Comparison of ENCODE assay signal across 8 cellular contexts in the genomic region with DNA sequence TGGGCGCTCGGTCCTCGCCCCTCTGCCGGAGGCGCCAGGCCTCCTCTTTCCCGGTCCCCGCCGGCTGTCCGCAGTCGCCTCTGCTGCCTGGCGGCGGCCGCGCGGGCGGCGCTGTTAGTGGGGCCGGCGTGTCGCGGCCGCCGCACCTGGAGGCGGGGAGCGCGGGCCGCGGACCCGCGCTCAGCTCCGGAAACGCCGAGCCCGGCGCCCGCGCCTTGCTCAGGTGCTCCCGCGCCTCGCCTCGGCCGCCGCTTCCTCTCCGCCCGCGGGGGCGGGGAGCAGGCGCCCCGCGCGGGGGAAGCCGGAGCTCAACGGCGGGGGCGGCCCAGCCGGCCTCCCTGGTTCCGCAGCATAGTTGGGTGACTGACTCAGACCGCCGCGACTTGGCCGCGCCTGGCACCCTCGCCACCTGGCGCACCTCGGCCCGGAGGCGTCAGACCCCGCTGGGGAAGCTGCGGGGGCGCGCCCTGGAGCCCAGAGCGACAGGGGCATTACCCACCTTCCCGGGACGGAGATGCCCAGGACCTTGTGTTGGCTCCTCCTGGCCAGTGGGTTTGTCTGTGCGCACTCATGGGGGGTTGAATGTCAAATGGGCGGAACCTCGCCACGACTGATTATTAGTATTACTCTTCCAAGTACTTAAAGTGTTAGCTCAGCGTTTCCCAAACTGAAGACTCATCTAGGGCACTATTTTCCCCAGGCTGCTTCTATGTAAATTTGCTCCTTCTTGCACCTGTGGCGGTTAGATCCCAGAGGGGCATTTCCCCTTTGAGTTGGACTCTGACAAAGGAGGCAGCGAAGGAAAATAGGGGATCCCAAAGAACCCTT. TPM values are rescaled to one million over a fixed set of nuclear protein-coding genes. Genes with fewer than 3 reads are reported as not detected.
A peak's percentile ranks its signal among the peaks of the same experiment; 100 is the strongest.
DNase-seq lines count a peak whose midpoint lies in the region; ATAC-seq, FAIRE-seq and TF ChIP-seq lines count a peak whose summit lies in the region.

A gene with protein sequence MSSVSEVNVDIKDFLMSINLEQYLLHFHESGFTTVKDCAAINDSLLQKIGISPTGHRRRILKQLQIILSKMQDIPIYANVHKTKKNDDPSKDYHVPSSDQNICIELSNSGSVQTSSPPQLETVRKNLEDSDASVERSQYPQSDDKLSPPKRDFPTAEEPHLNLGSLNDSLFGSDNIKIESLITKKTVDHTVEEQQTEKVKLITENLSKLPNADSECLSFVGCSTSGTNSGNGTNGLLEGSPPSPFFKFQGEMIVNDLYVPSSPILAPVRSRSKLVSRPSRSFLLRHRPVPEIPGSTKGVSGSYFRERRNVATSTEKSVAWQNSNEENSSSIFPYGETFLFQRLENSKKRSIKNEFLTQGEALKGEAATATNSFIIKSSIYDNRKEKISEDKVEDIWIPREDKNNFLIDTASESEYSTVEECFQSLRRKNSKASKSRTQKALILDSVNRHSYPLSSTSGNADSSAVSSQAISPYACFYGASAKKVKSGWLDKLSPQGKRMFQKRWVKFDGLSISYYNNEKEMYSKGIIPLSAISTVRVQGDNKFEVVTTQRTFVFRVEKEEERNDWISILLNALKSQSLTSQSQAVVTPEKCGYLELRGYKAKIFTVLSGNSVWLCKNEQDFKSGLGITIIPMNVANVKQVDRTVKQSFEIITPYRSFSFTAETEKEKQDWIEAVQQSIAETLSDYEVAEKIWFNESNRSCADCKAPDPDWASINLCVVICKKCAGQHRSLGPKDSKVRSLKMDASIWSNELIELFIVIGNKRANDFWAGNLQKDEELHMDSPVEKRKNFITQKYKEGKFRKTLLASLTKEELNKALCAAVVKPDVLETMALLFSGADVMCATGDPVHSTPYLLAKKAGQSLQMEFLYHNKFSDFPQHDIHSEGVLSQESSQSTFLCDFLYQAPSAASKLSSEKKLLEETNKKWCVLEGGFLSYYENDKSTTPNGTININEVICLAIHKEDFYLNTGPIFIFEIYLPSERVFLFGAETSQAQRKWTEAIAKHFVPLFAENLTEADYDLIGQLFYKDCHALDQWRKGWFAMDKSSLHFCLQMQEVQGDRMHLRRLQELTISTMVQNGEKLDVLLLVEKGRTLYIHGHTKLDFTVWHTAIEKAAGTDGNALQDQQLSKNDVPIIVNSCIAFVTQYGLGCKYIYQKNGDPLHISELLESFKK (N-terminal part only) (minus strand): TSS at position 258 of the 828 bp plus-strand sequence. CDS start 15,028 bp downstream, outside the sequence.

- FAIRE-seq in D721Med (lab: Jason Lieb, UNC) (no peak), small intestine (lab: Jason Lieb, UNC) (no peak)

- intact Hi-C loops in ascending aorta (cut with DNase I) = no loop called here

- TF ChIP-seq CTCF in D721Med (IDR thresholded peaks at IDR 0.05; ENCODE audit: insufficient read depth, missing control alignments) (no peak), ascending aorta (IDR thresholded peaks at IDR 0.05) (no peak)

- H3K4me1 Mint-ChIP-seq in T-helper 17 cell = peaks cover 33% of the 10 kb centered on the region

- H3K36me3 ChIP-seq in HUES64 (ENCODE audit: insufficient read depth, low read length) (no peaks in the 10 kb centered on the region), ascending aorta (no peaks in the 10 kb centered on the region), iPS-15b (ENCODE audit: control insufficient read depth, insufficient read depth, low read length) (no peaks in the 10 kb centered on the region), small intestine (ENCODE audit: control insufficient read depth in 2 of 2, insufficient read depth in 2 of 2, low read length in 2 of 2) (no peaks in the 10 kb centered on the region)

- no peaks in the 10 kb centered on the region for H3K27me3 Mint-ChIP-seq in T-helper 17 cell

- peak within 1 kb of the TSS; percentile 97 for H3K27ac Mint-ChIP-seq in T-helper 17 cell

- H3K36me3 Mint-ChIP-seq in T-helper 17 cell (ENCODE audit: low read depth) = no peaks in the 10 kb centered on the region

- no peaks in the 10 kb centered on the region for H3K9me3 ChIP-seq in HUES64 (ENCODE audit: insufficient read depth, low read depth, low read length)
- H3K9me3 ChIP-seq in T-helper 17 cell (ENCODE audit: control insufficient read depth, low read length, poor library complexity, severe bottlenecking) = no peaks in the 10 kb centered on the region
- no peaks in the 10 kb centered on the region for H3K9me3 ChIP-seq in ascending aorta
- H3K9me3 ChIP-seq in iPS-15b (ENCODE audit: control insufficient read depth, insufficient read depth, low read length) = no peaks in the 10 kb centered on the region
- H3K9me3 ChIP-seq in small intestine (ENCODE audit: control insufficient read depth, low read depth) = no peaks in the 10 kb centered on the region

- 2% methylated on average over 81 of the region's 81 CpGs for WGBS in HUES64
- 2% methylated on average over 49 to 81 of the region's 81 CpGs for WGBS in small intestine, 3 donors

- DNase-seq in D721Med (ENCODE audit: insufficient read length, low spot score) (peak; percentile 21), T-helper 17 cell (peak; percentile 55 to 70 (median 70)), ascending aorta (ENCODE audit: low spot score in 2 of 2) (peak in 1 of 2 donors; percentile 67), small intestine (peak; percentile 69), cerebellar nuclear complex (lab: John Stamatoyannopoulos, UW) (no peak)

- H3K4me3 ChIP-seq in HUES64 (ENCODE audit: low read length) (peak within 1 kb of the TSS; percentile 60), ascending aorta (peak within 1 kb of the TSS; percentile 56 to 71), iPS-15b (ENCODE audit: low read depth, low read length) (peak within 1 kb of the TSS; percentile 62), small intestine (ENCODE audit: low read depth in 1 of 2, low read length in 2 of 2) (peak within 1 kb of the TSS; percentile 89 to 90)

- H3K27ac ChIP-seq in HUES64 (ENCODE audit: low read depth, low read length) = no peak within 1 kb of the TSS
- peak within 1 kb of the TSS; percentile 56 to 62 for H3K27ac ChIP-seq in ascending aorta
- peak within 1 kb of the TSS; percentile 91 to 98 for H3K27ac ChIP-seq in small intestine (ENCODE audit: low read depth in 1 of 2, low read length in 1 of 2)

- ATAC-seq in GM21381 (IDR thresholded peaks at IDR 0.05; ENCODE audit: unreplicated experiment) = peak; percentile 53
- peak; percentile 79 for ATAC-seq in T-helper 17 cell

- H3K9ac ChIP-seq in HUES64 (ENCODE audit: low read depth, low read length) (peak within 1 kb of the TSS; percentile 58), iPS-15b (ENCODE audit: low read depth, low read length) (peak within 1 kb of the TSS; percentile 70)

- H3K27me3 ChIP-seq in HUES64 (ENCODE audit: insufficient read depth, low read length) (peaks cover 40% of the 10 kb centered on the region), ascending aorta (no peaks in the 10 kb centered on the region), iPS-15b (ENCODE audit: control insufficient read depth, insufficient read depth, low read length) (peaks cover 40% of the 10 kb centered on the region), small intestine (ENCODE audit: control insufficient read depth in 2 of 2, insufficient read depth in 2 of 2, low read length in 2 of 2) (no peaks in the 10 kb centered on the region)

- peaks cover 3% of the 10 kb centered on the region; the same call in 1 of the 2 replicates for H3K4me1 ChIP-seq in HUES64 (ENCODE audit: insufficient read depth, low read length)
- no peaks in the 10 kb centered on the region for H3K4me1 ChIP-seq in ascending aorta
- H3K4me1 ChIP-seq in iPS-15b (ENCODE audit: control insufficient read depth, insufficient read depth, low read length) = peaks cover 3% of the 10 kb centered on the region
- H3K4me1 ChIP-seq in small intestine (ENCODE audit: control insufficient read depth in 2 of 2, insufficient read depth in 1 of 2, low read depth in 1 of 2, low read length in 1 of 2) = no peaks in the 10 kb centered on the region

- H3K4me3 Mint-ChIP-seq in T-helper 17 cell = peak within 1 kb of the TSS; percentile 93

RNA-seq across cellular contexts. Expression of the gene that starts here (rescaled TPM):
- polyA plus RNA-seq in HUES64 (2013, experiment 1 of 2) = 0.50 TPM
- polyA plus RNA-seq in HUES64 (2013, experiment 2 of 2) = 0.51 TPM
- total RNA-seq in T-helper 17 cell = 100 to 1,000 TPM in 1 of 2 donors, 10 to 100 TPM in 1; 82.4 to 104 TPM
- 12.2 TPM for total RNA-seq in ascending aorta
- polyA plus RNA-seq in small intestine = 10 to 100 TPM in 2 of 3 donors, 1 to 10 TPM in 1; 3.2 to 14.1 (median 13.2) TPM

Comparison
In these comparisons a context has a peak if more than half of its experiments do, and no peak if none do; other contexts are left out.
1. DNase-seq: peak in D721Med (single experiment), T-helper 17 cell (3 of 3) and small intestine (single experiment); none in cerebellar nuclear complex (0 of 2).
2. Peak in every context shown above with its lines, with median percentiles within 50 percentile points of each other: H3K4me3 ChIP-seq.